ENCODE assay signal across 24 cellular contexts in the genomic region with DNA sequence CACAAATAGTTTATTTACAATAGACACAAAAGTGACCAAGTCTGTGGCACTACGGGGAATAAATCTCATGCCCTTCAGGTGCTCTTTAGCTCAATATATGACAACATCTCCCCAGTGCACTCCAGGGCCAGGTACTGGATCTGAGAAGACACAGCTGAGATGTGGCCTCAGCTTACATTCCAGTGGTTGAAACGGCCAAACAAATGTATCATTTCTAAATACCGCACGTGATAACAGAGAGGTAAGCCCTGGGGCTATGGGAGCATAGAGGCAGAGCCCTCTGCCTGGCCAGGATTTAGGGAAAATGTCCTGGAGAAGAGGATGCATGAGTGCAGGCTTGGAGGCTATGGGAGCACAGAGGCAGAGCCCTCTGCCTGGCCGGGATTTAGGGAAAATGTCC.
DNase-seq lines count a peak whose midpoint lies in the region; ATAC-seq, FAIRE-seq and TF ChIP-seq lines count a peak whose summit lies in the region.
"Had no signal": no experiment of that assay in that cellular context is flagged by ENCODE, and none has a peak within 500 bp of the region (broad histone marks: within the 10 kb centered on the region; RNA-seq: fewer than 3 reads in every experiment).

No MANE protein-coding gene starts in this region.

- BruUV-seq in IMR-90 (replicated peaks; lab: Mats Ljungman, UMichigan), result no TSS peak

- H3K4me2 ChIP-seq in IMR-90 (ENCODE audit: low read depth, low read length), result no peak overlapping the region
- H3K4me2 ChIP-seq in hepatocyte, result no peak overlapping the region
- H3K4me2 ChIP-seq: PC-9 had no signal

- H3K9me1 ChIP-seq in IMR-90 (ENCODE audit: insufficient read depth, low read length), result peaks cover 29% of the 10 kb centered on the region

- no peak overlapping the region for H3K9ac ChIP-seq in IMR-90 (ENCODE audit: low read depth, low read length)

- intact Hi-C loops in IMR-90 (cut with micrococcal nuclease), result loop anchor here (5.0 to 10.0 kb wide), 4 partner anchors 126 to 719 kb away; no protein-coding TSS in a partner anchor

- H3K23ac ChIP-seq in IMR-90 (ENCODE audit: low read depth, low read length), result 0 out of 2 replicates have a peak overlapping the region, but pooled peaks have one; percentile 13

- H2BK120ac ChIP-seq in IMR-90 (ENCODE audit: low read depth, low read length), result peak overlapping the region; percentile 98

- H4K8ac ChIP-seq in IMR-90 (ENCODE audit: low read depth in 2 of 2, low read length in 2 of 2), result peak overlapping the region in 1 of 2 experiments; percentile 79; a peak in 1 of 4 replicates

- no peak for TF ChIP-seq POLR2A in IMR-90 (IDR thresholded peaks at IDR 0.05; ENCODE audit: low read depth, low read length)

- H3K27me3 ChIP-seq in IMR-90 (ENCODE audit: control insufficient read depth, insufficient read depth, low read length) (no peaks in the 10 kb centered on the region), SJSA1 (replicated peaks) (no peaks in the 10 kb centered on the region), hepatocyte (no peaks in the 10 kb centered on the region), small intestine (ENCODE audit: control insufficient read depth in 2 of 2, insufficient read depth in 2 of 2, low read length in 2 of 2) (no peaks in the 10 kb centered on the region)
- H3K27me3 ChIP-seq: BE2C had no signal

- H3K79me2 ChIP-seq in hepatocyte, result no peaks in the 10 kb centered on the region

- H2BK15ac ChIP-seq in IMR-90 (ENCODE audit: low read depth, low read length), result 0 out of 3 replicates have a peak overlapping the region, but pooled peaks have one; percentile 63

- H2AK9ac ChIP-seq in IMR-90 (replicated peaks; ENCODE audit: low read depth, low read length, poor library complexity), result peak overlapping the region; percentile 34

- peak; percentile 69 for DNase-seq in IMR-90
- peak; percentile 54 for DNase-seq in SJSA1 (ENCODE audit: low read depth in 1 of 2, low spot score in 2 of 2)
- no peak for DNase-seq in hepatocyte (ENCODE audit: low spot score)
- DNase-seq in effector CD4-positive, alpha-beta T cell, result no peak
- no peak for DNase-seq in small intestine
- no peak for DNase-seq in NCI-H1417 treated with DMSO at 0.1 percent for 48 hours (lab: John Stamatoyannopoulos, UW)
- DNase-seq in AML-193 (lab: John Stamatoyannopoulos, UW), result no peak
- DNase-seq: BE2C; CD8-positive, alpha-beta memory T cell; DMS 273 treated with DMSO at 0.1 percent for 48 hours; DMS79; NCI-H1092; NCI-H146; NCI-H1930; NCI-H2107; NCI-H446; NCI-H526; PC-9; Right ventricle myocardium superior; RPMI8226; SW 1271 had no signal

- 0 out of 2 replicates have a peak overlapping the region, but pooled peaks have one; percentile 2 for H3K27ac ChIP-seq in IMR-90 (ENCODE audit: insufficient read depth, low read length)
- H3K27ac ChIP-seq in SJSA1, result no peak overlapping the region
- H3K27ac ChIP-seq in hepatocyte, result peak overlapping the region; percentile 90
- H3K27ac ChIP-seq in small intestine (ENCODE audit: low read depth in 1 of 2, low read length in 1 of 2), result no peak overlapping the region
- H3K27ac ChIP-seq: PC-9 had no signal

- peaks cover 0 to 11% of the 10 kb centered on the region in 2 experiments; a peak in 2 of 4 replicates for H3K79me1 ChIP-seq in IMR-90 (ENCODE audit: low read depth in 1 of 2, low read length in 2 of 2)

- peak overlapping the region; percentile 69; the same call in 1 of the 2 replicates for H2AK5ac ChIP-seq in IMR-90 (ENCODE audit: low read depth, low read length)

- no peak for FAIRE-seq in small intestine (lab: Jason Lieb, UNC)
- FAIRE-seq: GM12892, H1 had no signal

- in situ Hi-C loops in IMR-90 (cut with MboI; ENCODE audit: low sequenced_read_pairs), result no loop called here

- CTCF ChIA-PET in IMR-90 (lab: Yijun Ruan, JAX), result interaction anchor here (0.9 to 1.5 kb wide), 2 partner anchors 12 to 78 kb away, joined by 4 read pairs; no protein-coding TSS in a partner anchor

- ATAC-seq in IMR-90 (ENCODE audit: low read depth), result peak; percentile 27
- ATAC-seq: HCT116 had no signal

- H3K14ac ChIP-seq in IMR-90 (replicated peaks; ENCODE audit: low read depth, low read length), result peak overlapping the region; percentile 56; the same call in 1 of the 2 replicates

- POLR2A ChIA-PET in IMR-90 (lab: Charles Lee; ENCODE audit: unreplicated experiment), result no interaction called here

- H3K4me1 ChIP-seq in IMR-90 (ENCODE audit: control insufficient read depth, insufficient read depth, low read length) (peaks cover 48% of the 10 kb centered on the region), SJSA1 (replicated peaks) (peaks cover 78% of the 10 kb centered on the region), hepatocyte (ENCODE audit: insufficient read depth) (peaks cover 53% of the 10 kb centered on the region), small intestine (ENCODE audit: control insufficient read depth in 2 of 2, insufficient read depth in 1 of 2, low read depth in 1 of 2, low read length in 1 of 2) (no peaks in the 10 kb centered on the region)

- H4K20me1 ChIP-seq in IMR-90 (ENCODE audit: insufficient read depth, low read length), result no peaks in the 10 kb centered on the region
- no peaks in the 10 kb centered on the region for H4K20me1 ChIP-seq in hepatocyte (ENCODE audit: insufficient read depth, poor library complexity, severe bottlenecking)

- H3K56ac ChIP-seq in IMR-90 (ENCODE audit: extremely low read depth, insufficient read depth, low read length), result no peak overlapping the region

- peak overlapping the region; percentile 95 for H3K18ac ChIP-seq in IMR-90 (ENCODE audit: low read depth, low read length)

- peak overlapping the region; percentile 27 for H2AFZ ChIP-seq in IMR-90 (replicated peaks; ENCODE audit: low read length, poor library complexity)
- H2AFZ ChIP-seq in hepatocyte, result no peak overlapping the region
- H2AFZ ChIP-seq: PC-9 had no signal

- no peak overlapping the region for H4K5ac ChIP-seq in IMR-90 (ENCODE audit: low read depth, low read length)

- peak overlapping the region; percentile 87 for H4K91ac ChIP-seq in IMR-90 (ENCODE audit: insufficient read depth, low read depth, low read length)

- peak overlapping the region; percentile 10 for H2BK5ac ChIP-seq in IMR-90 (ENCODE audit: low read depth, low read length, poor library complexity, severe bottlenecking)

- H3K4me3 ChIP-seq in IMR-90 (ENCODE audit: insufficient read depth, low read depth, low read length) (no peak overlapping the region), SJSA1 (no peak overlapping the region), hepatocyte (no peak overlapping the region), small intestine (ENCODE audit: low read depth in 1 of 2, low read length in 2 of 2) (no peak overlapping the region)
- H3K4me3 ChIP-seq: PC-9 had no signal

- no peaks in the 10 kb centered on the region for H3K9me2 ChIP-seq in hepatocyte (replicated peaks; ENCODE audit: insufficient read depth)

- dilution Hi-C loops in IMR-90 (cut with HindIII; ENCODE audit: low sequenced_read_pairs, unreplicated experiment), result no loop called here

- H3K4ac ChIP-seq in IMR-90 (ENCODE audit: low read depth, low read length), result peak overlapping the region; percentile 76

- TF ChIP-seq RAD21 in IMR-90 (IDR thresholded peaks at IDR 0.05; ENCODE audit: low read length), result no peak

- no peak for TF ChIP-seq CTCF in IMR-90 (conservative IDR thresholded peaks at IDR 0.05; ENCODE audit: low read depth, low read length)
- no peak for TF ChIP-seq CTCF in hepatocyte (IDR thresholded peaks at IDR 0.05; ENCODE audit: poor library complexity)

- H2BK20ac ChIP-seq in IMR-90 (ENCODE audit: low read depth, low read length), result peak overlapping the region; percentile 89

- H3K36me3 ChIP-seq in IMR-90 (ENCODE audit: control insufficient read depth, insufficient read depth, low read length), result no peaks in the 10 kb centered on the region
- no peaks in the 10 kb centered on the region for H3K36me3 ChIP-seq in SJSA1
- no peaks in the 10 kb centered on the region for H3K36me3 ChIP-seq in hepatocyte (replicated peaks; ENCODE audit: insufficient read depth, low read depth)
- H3K36me3 ChIP-seq in small intestine (ENCODE audit: control insufficient read depth in 2 of 2, insufficient read depth in 2 of 2, low read length in 2 of 2), result no peaks in the 10 kb centered on the region

- H3K9me3 ChIP-seq in IMR-90 (ENCODE audit: control insufficient read depth, insufficient read depth, low read length), result no peaks in the 10 kb centered on the region
- no peaks in the 10 kb centered on the region for H3K9me3 ChIP-seq in SJSA1 (replicated peaks)
- H3K9me3 ChIP-seq in hepatocyte (ENCODE audit: low read depth), result no peaks in the 10 kb centered on the region
- H3K9me3 ChIP-seq in small intestine (ENCODE audit: control insufficient read depth, low read depth), result no peaks in the 10 kb centered on the region
- H3K9me3 ChIP-seq: BE2C had no signal

- WGBS in IMR-90 (ENCODE audit: extremely low coverage in 2 of 2, insufficient read length in 1 of 2), 2 experiments, result 100% methylated on average over 1 of the region's 5 CpGs; no CpG with 5 or more reads in 1 of the 2 experiments
- WGBS in hepatocyte (ENCODE audit: low lambda C conversion rate, missing lambda C conversion rate), result 53% methylated on average over 5 of the region's 5 CpGs
- WGBS in small intestine, 3 donors, result 73 to 81% (median 74%) methylated on average over 5 of the region's 5 CpGs

TF ChIP-seq in IMR-90, 13 proteins besides CTCF, POLR2A, EP300 and RAD21 (continues in another document):
- TF ChIP-seq CEBPB (IDR thresholded peaks at IDR 0.05; ENCODE audit: low read depth, low read length) (no peak), BHLHE40 (IDR thresholded peaks at IDR 0.05; ENCODE audit: low read depth, low read length) (no peak), MXI1 (IDR thresholded peaks at IDR 0.05; ENCODE audit: borderline replicate concordance, low read depth, low read length) (no peak), RCOR1 (IDR thresholded peaks at IDR 0.05; ENCODE audit: insufficient replicate concordance, low read length) (no peak), SMC3 (IDR thresholded peaks at IDR 0.05; ENCODE audit: low read depth, low read length) (no peak), CHD1 (IDR thresholded peaks at IDR 0.05; ENCODE audit: low read depth, low read length) (no peak), FOS (IDR thresholded peaks at IDR 0.05; ENCODE audit: low read depth, low read length) (no peak), RFX5 (IDR thresholded peaks at IDR 0.05; ENCODE audit: low read depth, low read length) (no peak), MAFK (IDR thresholded peaks at IDR 0.05; ENCODE audit: low read depth, low read length) (no peak)
- TF ChIP-seq, protein P1, sequence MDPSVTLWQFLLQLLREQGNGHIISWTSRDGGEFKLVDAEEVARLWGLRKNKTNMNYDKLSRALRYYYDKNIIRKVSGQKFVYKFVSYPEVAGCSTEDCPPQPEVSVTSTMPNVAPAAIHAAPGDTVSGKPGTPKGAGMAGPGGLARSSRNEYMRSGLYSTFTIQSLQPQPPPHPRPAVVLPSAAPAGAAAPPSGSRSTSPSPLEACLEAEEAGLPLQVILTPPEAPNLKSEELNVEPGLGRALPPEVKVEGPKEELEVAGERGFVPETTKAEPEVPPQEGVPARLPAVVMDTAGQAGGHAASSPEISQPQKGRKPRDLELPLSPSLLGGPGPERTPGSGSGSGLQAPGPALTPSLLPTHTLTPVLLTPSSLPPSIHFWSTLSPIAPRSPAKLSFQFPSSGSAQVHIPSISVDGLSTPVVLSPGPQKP (IDR thresholded peaks at IDR 0.05; ENCODE audit: borderline replicate concordance, low read depth, low read length), result no peak

Comparison
In these comparisons a context has a peak if more than half of its experiments do, and no peak if none do; other contexts are left out.
1. DNase-seq: peak in IMR-90 (single experiment) and SJSA1 (2 of 2); none in hepatocyte (single experiment), effector CD4-positive, alpha-beta T cell (single experiment), small intestine (single experiment), NCI-H1417 treated with DMSO at 0.1 percent for 48 hours (single experiment) and AML-193 (0 of 2).
2. H3K27ac ChIP-seq: peak in IMR-90 (single experiment) and hepatocyte (single experiment); none in SJSA1 (single experiment) and small intestine (0 of 2).